ENCODE assay signal across 12 cellular contexts in the genomic region with DNA sequence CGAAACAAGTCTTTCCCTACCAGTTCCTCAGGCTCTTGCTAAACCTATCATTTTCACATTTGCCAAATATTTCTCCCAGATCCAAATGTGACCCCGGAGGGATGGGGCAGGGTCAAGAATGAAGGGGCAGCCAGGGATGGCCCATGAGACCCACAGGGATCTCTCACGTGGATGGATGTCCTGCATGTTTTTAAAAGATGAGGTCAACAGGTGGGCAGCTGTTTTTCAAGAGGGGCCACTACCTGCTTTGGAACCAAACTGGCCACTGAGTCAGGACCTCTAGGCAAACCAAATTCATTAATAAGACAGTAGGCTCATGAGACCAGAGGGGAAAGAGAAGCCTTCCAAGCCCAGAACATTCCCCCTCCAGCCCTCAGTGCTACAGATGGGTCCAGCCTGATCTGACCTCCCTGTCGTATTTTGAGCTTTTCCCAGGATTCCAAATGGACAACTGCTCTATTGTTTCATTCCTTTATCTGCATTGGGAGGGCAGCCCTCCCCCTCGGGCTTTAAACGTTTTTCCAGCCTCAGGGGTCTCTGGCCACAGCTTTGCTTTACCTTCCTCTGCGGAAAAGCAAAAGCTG.
DNase-seq lines count a peak whose midpoint lies in the region; ATAC-seq, FAIRE-seq and TF ChIP-seq lines count a peak whose summit lies in the region.
"Had no signal": no experiment of that assay in that cellular context is flagged by ENCODE, and none has a peak within 500 bp of the region (broad histone marks: within the 10 kb centered on the region; RNA-seq: fewer than 3 reads in every experiment).

No MANE protein-coding gene starts in this region.

- peak overlapping the region; percentile 80 to 89 for H3K27ac ChIP-seq in ascending aorta
- peak overlapping the region; percentile 63 to 82 (median 77) for H3K27ac ChIP-seq in heart left ventricle
- peak overlapping the region; percentile 60 for H3K27ac ChIP-seq in parathyroid adenoma
- H3K27ac ChIP-seq in upper lobe of left lung, result peak overlapping the region; percentile 44 to 77 (median 70)

- no peaks in the 10 kb centered on the region for H3K27me3 Mint-ChIP-seq in activated CD4-positive, alpha-beta memory T cell treated with anti-CD3 and anti-CD28 coated beads for 36 hours

- peaks cover 3% of the 10 kb centered on the region for H3K36me3 Mint-ChIP-seq in activated CD4-positive, alpha-beta memory T cell treated with anti-CD3 and anti-CD28 coated beads for 36 hours

- H3K27me3 ChIP-seq in ascending aorta, result no peaks in the 10 kb centered on the region
- no peaks in the 10 kb centered on the region for H3K27me3 ChIP-seq in heart left ventricle
- H3K27me3 ChIP-seq in parathyroid adenoma (ENCODE audit: control insufficient read depth, insufficient read depth, low read length), result no peaks in the 10 kb centered on the region
- no peaks in the 10 kb centered on the region for H3K27me3 ChIP-seq in upper lobe of left lung

- TF ChIP-seq EP300 in upper lobe of left lung (IDR thresholded peaks at IDR 0.05), result no peak

- peak overlapping the region in 1 of 2 donors; percentile 29 for H3K4me3 ChIP-seq in ascending aorta
- H3K4me3 ChIP-seq in heart left ventricle, result peak overlapping the region in 5 of 12 donors; percentile 1 to 27 (median 8)
- no peak overlapping the region for H3K4me3 ChIP-seq in parathyroid adenoma (ENCODE audit: low read depth, low read length)
- H3K4me3 ChIP-seq in upper lobe of left lung, result no peak overlapping the region

- no peak overlapping the region for H3K9ac ChIP-seq in parathyroid adenoma

- no peak overlapping the region for H3K27ac Mint-ChIP-seq in activated CD4-positive, alpha-beta memory T cell treated with anti-CD3 and anti-CD28 coated beads for 36 hours

- DNase-seq in ascending aorta (ENCODE audit: low spot score in 2 of 2) (no peak), heart left ventricle (no peak), upper lobe of left lung (no peak), DMS153 (lab: John Stamatoyannopoulos, UW) (no peak), inferior parietal cortex (ENCODE audit: extremely low spot score) (no peak), D721Med (ENCODE audit: insufficient read length, low spot score) (no peak)
- DNase-seq in activated CD4-positive, alpha-beta memory T cell treated with anti-CD3 and anti-CD28 coated beads for 36 hours, result no peak
- DNase-seq: activated T-cell treated with anti-CD3 and anti-CD28 coated beads for 4 hours; central memory CD4-positive, alpha-beta T cell; DND-41; NCI-H2029 treated with DMSO at 0.1 percent for 48 hours had no signal

- H3K9me3 ChIP-seq in ascending aorta (no peaks in the 10 kb centered on the region), heart left ventricle (peaks cover 0 to 10% (median 0%) of the 10 kb centered on the region in 12 donors), parathyroid adenoma (ENCODE audit: control insufficient read depth, low read length) (no peaks in the 10 kb centered on the region), upper lobe of left lung (no peaks in the 10 kb centered on the region)

- POLR2A ChIA-PET in activated CD4-positive, alpha-beta memory T cell treated with anti-CD3 and anti-CD28 coated beads for 36 hours (lab: Charles Lee), result no interaction called here

- peaks cover 10% of the 10 kb centered on the region for H3K9me3 Mint-ChIP-seq in activated CD4-positive, alpha-beta memory T cell treated with anti-CD3 and anti-CD28 coated beads for 36 hours

- ATAC-seq in heart left ventricle (peak in 2 of 4 donors; percentile 3 to 19), upper lobe of left lung (ENCODE audit: low FRiP score in 2 of 2) (no peak)

- H3K4me2 ChIP-seq in parathyroid adenoma (ENCODE audit: low read length), result no peak overlapping the region

- TF ChIP-seq CTCF in ascending aorta (IDR thresholded peaks at IDR 0.05) (no peak), heart left ventricle (IDR thresholded peaks at IDR 0.05) (no peak), parathyroid adenoma (IDR thresholded peaks at IDR 0.05) (no peak), upper lobe of left lung (IDR thresholded peaks at IDR 0.05) (no peak), D721Med (IDR thresholded peaks at IDR 0.05; ENCODE audit: insufficient read depth, missing control alignments) (no peak)

- peaks cover 14% of the 10 kb centered on the region for H3K4me1 Mint-ChIP-seq in activated CD4-positive, alpha-beta memory T cell treated with anti-CD3 and anti-CD28 coated beads for 36 hours (ENCODE audit: low read depth)

- H3K4me1 ChIP-seq in ascending aorta (peaks cover 0 to 30% of the 10 kb centered on the region in 2 donors), heart left ventricle (peaks cover 0 to 46% (median 28%) of the 10 kb centered on the region in 12 donors), parathyroid adenoma (peaks cover 3% of the 10 kb centered on the region), upper lobe of left lung (peaks cover 9 to 34% (median 22%) of the 10 kb centered on the region in 4 donors)

- no peak for FAIRE-seq in D721Med (lab: Jason Lieb, UNC)

- no peak overlapping the region for H3K4me3 Mint-ChIP-seq in activated CD4-positive, alpha-beta memory T cell treated with anti-CD3 and anti-CD28 coated beads for 36 hours

- no peaks in the 10 kb centered on the region for H3K79me2 ChIP-seq in parathyroid adenoma

- TF ChIP-seq POLR2A in heart left ventricle (IDR thresholded peaks at IDR 0.05), result no peak
- no peak for TF ChIP-seq POLR2A in upper lobe of left lung (IDR thresholded peaks at IDR 0.05)

- CTCF ChIA-PET in activated CD4-positive, alpha-beta memory T cell treated with anti-CD3 and anti-CD28 coated beads for 36 hours (lab: Charles Lee), result no interaction called here

- H2AFZ ChIP-seq in parathyroid adenoma, result peak overlapping the region; percentile 53

- intact Hi-C loops in ascending aorta (cut with DNase I) (loop anchor here (5.0 kb wide), 4 partner anchors 50 to 250 kb away; a partner anchor contains a TSS), heart left ventricle (cut with DNase I) (loop anchor here in 3 of 10 donors (5.0 to 10.0 kb wide), 4 partner anchors 55 to 250 kb away; a partner anchor contains a TSS)
- intact Hi-C loops in activated CD4-positive, alpha-beta memory T cell treated with anti-CD3 and anti-CD28 coated beads for 36 hours (cut with micrococcal nuclease), result no loop called here

- WGBS in heart left ventricle, 4 donors, result 48 to 65% (median 53%) methylated on average over 7 of the region's 7 CpGs
- 55 to 83% methylated on average over 7 of the region's 7 CpGs for WGBS in upper lobe of left lung, 2 donors

- H3K36me3 ChIP-seq in ascending aorta (no peaks in the 10 kb centered on the region), heart left ventricle (no peaks in the 10 kb centered on the region), parathyroid adenoma (ENCODE audit: control insufficient read depth, insufficient read depth, low read length) (no peaks in the 10 kb centered on the region), upper lobe of left lung (no peaks in the 10 kb centered on the region)
